In the genomic region with DNA sequence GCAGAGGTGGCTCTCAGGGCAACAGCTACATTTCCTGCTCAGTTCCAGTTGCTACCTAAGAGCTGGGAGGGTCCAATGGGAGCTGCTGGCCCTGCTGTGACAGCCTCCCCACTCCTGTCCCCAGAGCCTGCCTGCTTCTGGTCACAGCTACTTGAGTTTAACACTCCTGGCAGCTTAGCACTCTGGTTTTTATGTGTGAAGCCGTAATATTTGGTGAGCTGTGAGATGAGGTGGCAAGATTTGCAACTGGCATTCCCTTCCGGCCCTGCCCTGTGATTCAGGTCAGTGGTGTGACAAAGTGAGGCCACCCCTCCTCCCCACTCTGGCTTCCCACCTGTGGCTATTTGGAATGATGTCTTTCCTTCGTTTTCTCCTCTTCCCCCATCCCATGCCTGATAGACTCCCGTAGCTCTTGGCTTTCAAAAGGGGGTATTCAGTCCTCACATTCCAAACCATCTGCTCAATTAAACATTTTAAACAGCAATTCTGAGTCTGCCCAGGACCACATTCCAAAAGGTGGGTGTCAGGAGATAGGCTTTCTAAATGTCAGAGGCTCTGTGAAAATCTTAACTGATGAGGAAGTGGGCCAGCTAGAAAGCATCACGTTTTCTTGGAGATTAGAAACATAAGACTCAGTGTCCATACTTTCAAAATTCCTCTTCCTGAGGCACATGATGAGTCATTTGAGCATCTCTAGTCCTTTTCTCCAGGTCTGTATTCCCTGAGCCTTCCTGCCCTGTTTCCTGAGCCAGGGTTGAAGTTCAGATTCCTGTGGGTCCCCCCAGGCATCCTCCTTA, we compare ENCODE assay signal across 10 cellular contexts. TPM values are rescaled to one million over a fixed set of nuclear protein-coding genes. Genes with fewer than 3 reads are reported as not detected.
DNase-seq lines count a peak whose midpoint lies in the region; ATAC-seq and TF ChIP-seq lines count a peak whose summit lies in the region.
"Had no signal": no experiment of that assay in that cellular context is flagged by ENCODE, and none has a peak within 500 bp of the region (broad histone marks: within the 10 kb centered on the region; RNA-seq: fewer than 3 reads in every experiment).

No MANE protein-coding gene starts in this region.

- no peaks in the 10 kb centered on the region for H3K9me3 ChIP-seq in body of pancreas

- CTCF ChIA-PET in activated CD4-positive, alpha-beta memory T cell treated with anti-CD3 and anti-CD28 coated beads, Interleukin-2, amount 10 ng/mL, durations not matched to agents 7 days and 5 days (lab: Charles Lee), result interaction anchor here (0.5 to 1.8 kb wide), 6 partner anchors 9 to 375 kb away, joined by 3 to 5 read pairs (median 4); no protein-coding TSS in a partner anchor
- CTCF ChIA-PET in activated CD4-positive, alpha-beta memory T cell treated with anti-CD3 and anti-CD28 coated beads for 36 hours (lab: Charles Lee), result interaction anchor here (0.6 to 2.6 kb wide), 3 partner anchors 16 to 164 kb away, joined by 3 to 9 read pairs (median 3); no protein-coding TSS in a partner anchor

- H3K27ac ChIP-seq in body of pancreas, result no peak overlapping the region

- H3K4me3 Mint-ChIP-seq in activated CD4-positive, alpha-beta memory T cell treated with anti-CD3 and anti-CD28 coated beads, Interleukin-2, amount 10 ng/mL, durations not matched to agents 7 days and 5 days, result no peak overlapping the region
- no peak overlapping the region for H3K4me3 Mint-ChIP-seq in activated CD4-positive, alpha-beta memory T cell treated with anti-CD3 and anti-CD28 coated beads for 36 hours
- no peak overlapping the region for H3K4me3 Mint-ChIP-seq in stimulated activated naive B cell treated with anti-CD40 and anti-IgM and Interleukin-4, amounts not matched to agents 10 μg/mL and 1 μg/mL and 100 μg/mL, for 72 hours
- H3K4me3 Mint-ChIP-seq: activated B cell treated with CpG ODN at 0.5 μM for 24 hours, memory B cell had no signal

- H3K27me3 ChIP-seq in body of pancreas, result peaks cover 0 to 4% of the 10 kb centered on the region in 2 donors

- intact Hi-C loops in activated CD4-positive, alpha-beta memory T cell treated with anti-CD3 and anti-CD28 coated beads for 36 hours (cut with micrococcal nuclease), result no loop called here
- intact Hi-C loops in Right ventricle myocardium inferior (cut with DNase I), result no loop called here
- intact Hi-C loops in body of pancreas (cut with DNase I), result no loop called here

- WGBS in body of pancreas, 2 donors, result 55% methylated on average over 5 of the region's 5 CpGs

- POLR2A ChIA-PET in activated CD4-positive, alpha-beta memory T cell treated with anti-CD3 and anti-CD28 coated beads, Interleukin-2, amount 10 ng/mL, durations not matched to agents 7 days and 5 days (lab: Charles Lee), result interaction anchor here (0.8 to 1.1 kb wide), 4 partner anchors 19 to 81 kb away, joined by 3 read pairs; no protein-coding TSS in a partner anchor
- POLR2A ChIA-PET in activated CD4-positive, alpha-beta memory T cell treated with anti-CD3 and anti-CD28 coated beads for 36 hours (lab: Charles Lee), result no interaction called here

- peak in 1 of 2 donors; percentile 22 for ATAC-seq in stimulated activated naive B cell treated with anti-CD40 and anti-IgM and Interleukin-4, amounts not matched to agents 10 μg/mL and 1 μg/mL and 100 μg/mL, for 72 hours (replicated peaks)
- ATAC-seq in Right ventricle myocardium inferior (no peak), body of pancreas (no peak)

- no peak for TF ChIP-seq POLR2A in body of pancreas (IDR thresholded peaks at IDR 0.05)

- DNase-seq in activated CD4-positive, alpha-beta memory T cell treated with anti-CD3 and anti-CD28 coated beads, Interleukin-2, amount 10 ng/mL, durations not matched to agents 7 days and 5 days, result no peak
- DNase-seq in activated CD4-positive, alpha-beta memory T cell treated with anti-CD3 and anti-CD28 coated beads for 36 hours, result no peak
- peak; percentile 92 for DNase-seq in NCI-H226
- peak; percentile 56 for DNase-seq in epithelial cell of esophagus (ENCODE audit: low read depth)
- DNase-seq in stimulated activated naive B cell treated with anti-CD40 and anti-IgM and Interleukin-4, amounts not matched to agents 10 μg/mL and 1 μg/mL and 100 μg/mL, for 72 hours, result no peak
- DNase-seq in Right ventricle myocardium inferior (ENCODE audit: missing footprints), result no peak
- DNase-seq in body of pancreas, result no peak
- DNase-seq in GOT3 (lab: John Stamatoyannopoulos, UW), result no peak
- DNase-seq: activated B cell treated with CpG ODN at 0.5 μM for 24 hours had no signal

- H3K36me3 ChIP-seq in body of pancreas (replicated peaks in 1 of 2; ENCODE audit: insufficient read depth in 1 of 2, low read depth in 2 of 2), result no peaks in the 10 kb centered on the region

- no peak overlapping the region for H3K4me3 ChIP-seq in epithelial cell of esophagus (ENCODE audit: low read length)
- no peak overlapping the region for H3K4me3 ChIP-seq in body of pancreas

- H3K27ac Mint-ChIP-seq in activated CD4-positive, alpha-beta memory T cell treated with anti-CD3 and anti-CD28 coated beads, Interleukin-2, amount 10 ng/mL, durations not matched to agents 7 days and 5 days, result peak overlapping the region; percentile 44
- no peak overlapping the region for H3K27ac Mint-ChIP-seq in activated CD4-positive, alpha-beta memory T cell treated with anti-CD3 and anti-CD28 coated beads for 36 hours
- peak overlapping the region; percentile 14 for H3K27ac Mint-ChIP-seq in stimulated activated naive B cell treated with anti-CD40 and anti-IgM and Interleukin-4, amounts not matched to agents 10 μg/mL and 1 μg/mL and 100 μg/mL, for 72 hours
- H3K27ac Mint-ChIP-seq: activated B cell treated with CpG ODN at 0.5 μM for 24 hours, memory B cell had no signal

- H3K4me1 ChIP-seq in body of pancreas, result no peaks in the 10 kb centered on the region

- no peaks in the 10 kb centered on the region for H3K9me3 Mint-ChIP-seq in activated CD4-positive, alpha-beta memory T cell treated with anti-CD3 and anti-CD28 coated beads, Interleukin-2, amount 10 ng/mL, durations not matched to agents 7 days and 5 days
- H3K9me3 Mint-ChIP-seq in activated CD4-positive, alpha-beta memory T cell treated with anti-CD3 and anti-CD28 coated beads for 36 hours, result no peaks in the 10 kb centered on the region
- no peaks in the 10 kb centered on the region for H3K9me3 Mint-ChIP-seq in stimulated activated naive B cell treated with anti-CD40 and anti-IgM and Interleukin-4, amounts not matched to agents 10 μg/mL and 1 μg/mL and 100 μg/mL, for 72 hours
- H3K9me3 Mint-ChIP-seq: activated B cell treated with CpG ODN at 0.5 μM for 24 hours, memory B cell had no signal

- H3K4me1 Mint-ChIP-seq in activated CD4-positive, alpha-beta memory T cell treated with anti-CD3 and anti-CD28 coated beads, Interleukin-2, amount 10 ng/mL, durations not matched to agents 7 days and 5 days, result peaks cover 15% of the 10 kb centered on the region
- H3K4me1 Mint-ChIP-seq in activated CD4-positive, alpha-beta memory T cell treated with anti-CD3 and anti-CD28 coated beads for 36 hours (ENCODE audit: low read depth), result no peaks in the 10 kb centered on the region
- peaks cover 9 to 21% of the 10 kb centered on the region in 2 donors for H3K4me1 Mint-ChIP-seq in stimulated activated naive B cell treated with anti-CD40 and anti-IgM and Interleukin-4, amounts not matched to agents 10 μg/mL and 1 μg/mL and 100 μg/mL, for 72 hours

- H3K27me3 Mint-ChIP-seq in activated CD4-positive, alpha-beta memory T cell treated with anti-CD3 and anti-CD28 coated beads, Interleukin-2, amount 10 ng/mL, durations not matched to agents 7 days and 5 days, result peaks cover 12% of the 10 kb centered on the region
- peaks cover 3% of the 10 kb centered on the region for H3K27me3 Mint-ChIP-seq in activated CD4-positive, alpha-beta memory T cell treated with anti-CD3 and anti-CD28 coated beads for 36 hours
- H3K27me3 Mint-ChIP-seq in stimulated activated naive B cell treated with anti-CD40 and anti-IgM and Interleukin-4, amounts not matched to agents 10 μg/mL and 1 μg/mL and 100 μg/mL, for 72 hours, result peaks cover 0 to 6% of the 10 kb centered on the region in 2 donors
- H3K27me3 Mint-ChIP-seq: activated B cell treated with CpG ODN at 0.5 μM for 24 hours had no signal

- H3K36me3 Mint-ChIP-seq in activated CD4-positive, alpha-beta memory T cell treated with anti-CD3 and anti-CD28 coated beads, Interleukin-2, amount 10 ng/mL, durations not matched to agents 7 days and 5 days (ENCODE audit: low read depth), result no peaks in the 10 kb centered on the region
- no peaks in the 10 kb centered on the region for H3K36me3 Mint-ChIP-seq in activated CD4-positive, alpha-beta memory T cell treated with anti-CD3 and anti-CD28 coated beads for 36 hours
- no peaks in the 10 kb centered on the region for H3K36me3 Mint-ChIP-seq in stimulated activated naive B cell treated with anti-CD40 and anti-IgM and Interleukin-4, amounts not matched to agents 10 μg/mL and 1 μg/mL and 100 μg/mL, for 72 hours
- H3K36me3 Mint-ChIP-seq: memory B cell had no signal

- TF ChIP-seq CTCF in epithelial cell of esophagus (IDR thresholded peaks at IDR 0.05; ENCODE audit: insufficient read depth, low read depth, low read length, missing control alignments) (no peak), body of pancreas (IDR thresholded peaks at IDR 0.05) (no peak)

RNA-seq across cellular contexts. Expression of a gene that starts 42.7 kb away (rescaled TPM):
- total RNA-seq in activated CD4-positive, alpha-beta memory T cell treated with anti-CD3 and anti-CD28 coated beads, Interleukin-2, amount 10 ng/mL, durations not matched to agents 7 days and 5 days, result 100 to 1,000 TPM; 132 to 133 TPM
- total RNA-seq in activated CD4-positive, alpha-beta memory T cell treated with anti-CD3 and anti-CD28 coated beads for 36 hours, result 10 to 100 TPM; 71.7 to 77.6 TPM
- 0.38 TPM for total RNA-seq in Right ventricle myocardium inferior
- 1 to 10 TPM in 1 of 2 donors, under 1 TPM in 1; 0.78 to 4.0 TPM for total RNA-seq in body of pancreas

RNA-seq across cellular contexts. Expression of a gene that starts 58.1 kb away (rescaled TPM):
- not detected for total RNA-seq in activated CD4-positive, alpha-beta memory T cell treated with anti-CD3 and anti-CD28 coated beads, Interleukin-2, amount 10 ng/mL, durations not matched to agents 7 days and 5 days
- total RNA-seq in activated CD4-positive, alpha-beta memory T cell treated with anti-CD3 and anti-CD28 coated beads for 36 hours, result not detected
- not detected for total RNA-seq in Right ventricle myocardium inferior
- not detected for total RNA-seq in body of pancreas
- total RNA-seq: activated B cell treated with CpG ODN at 0.5 μM for 24 hours had no signal

Comparison
In these comparisons a context has a peak if more than half of its experiments do, and no peak if none do; other contexts are left out.
1. DNase-seq: peak in NCI-H226 (single experiment) and epithelial cell of esophagus (single experiment); none in activated CD4-positive, alpha-beta memory T cell treated with anti-CD3 and anti-CD28 coated beads, Interleukin-2, amount 10 ng/mL, durations not matched to agents 7 days and 5 days (single experiment), activated CD4-positive, alpha-beta memory T cell treated with anti-CD3 and anti-CD28 coated beads for 36 hours (single experiment), stimulated activated naive B cell treated with anti-CD40 and anti-IgM and Interleukin-4, amounts not matched to agents 10 μg/mL and 1 μg/mL and 100 μg/mL, for 72 hours (single experiment), Right ventricle myocardium inferior (single experiment), body of pancreas (0 of 4) and GOT3 (single experiment).
2. RNA of a gene that starts 42.7 kb away (total RNA-seq): 132 to 133 TPM in activated CD4-positive, alpha-beta memory T cell treated with anti-CD3 and anti-CD28 coated beads, Interleukin-2, amount 10 ng/mL, durations not matched to agents 7 days and 5 days and 71.7 to 77.6 TPM in activated CD4-positive, alpha-beta memory T cell treated with anti-CD3 and anti-CD28 coated beads for 36 hours; 0.78 to 4.0 TPM in body of pancreas and 0.38 TPM in Right ventricle myocardium inferior (single experiment); every median in the first group is over 10 times any median in the second.